8 cellular contexts compared by ENCODE assay signal in the genomic region with DNA sequence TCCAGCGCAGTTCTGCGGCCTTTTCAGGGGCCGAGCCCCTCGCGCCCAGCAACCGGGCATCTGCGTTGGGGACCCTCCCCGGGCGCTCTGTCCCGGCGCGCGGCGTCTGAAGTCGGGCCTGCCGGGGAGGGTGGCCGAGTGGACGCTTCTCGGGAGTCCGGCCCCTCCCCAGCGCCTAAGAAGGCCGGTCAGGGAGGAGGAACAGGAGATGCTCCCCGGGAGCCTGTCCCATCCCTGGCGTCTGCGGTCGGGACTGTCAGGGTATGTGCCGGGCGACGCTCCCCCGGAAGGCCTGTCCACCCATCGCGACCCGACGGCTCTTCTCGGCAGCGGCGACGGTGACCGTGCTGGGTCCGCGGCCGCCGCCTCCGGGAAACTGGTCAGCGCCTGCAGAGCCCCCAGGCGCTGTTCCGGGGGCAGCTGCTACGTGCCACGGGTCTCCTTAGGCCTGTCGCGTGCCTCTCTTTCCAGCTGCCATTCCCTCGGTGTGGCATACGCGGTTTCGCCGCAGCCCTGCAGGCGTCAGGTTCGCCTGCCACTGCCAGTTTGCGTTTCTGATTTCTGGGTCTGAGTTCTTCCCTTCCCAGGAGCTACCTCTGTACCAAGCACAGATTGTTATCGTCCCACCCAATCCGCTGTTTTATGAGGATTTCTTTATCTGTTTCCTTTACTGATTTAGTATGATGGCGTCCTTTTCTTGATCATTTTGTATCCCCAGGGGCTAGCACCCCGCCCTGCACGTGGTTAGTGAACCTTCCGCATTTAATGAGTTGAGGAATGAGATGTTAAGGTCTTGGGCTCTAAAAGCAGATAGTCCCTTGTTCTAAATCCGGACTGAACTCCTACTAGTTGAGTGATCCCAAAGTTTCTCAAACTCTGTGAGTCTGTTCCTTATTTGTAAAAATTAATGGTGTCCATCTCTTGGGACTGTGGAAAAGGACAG. TPM values are rescaled to one million over a fixed set of nuclear protein-coding genes. Genes with fewer than 3 reads are reported as not detected.
DNase-seq lines count a peak whose midpoint lies in the region; ATAC-seq, FAIRE-seq and TF ChIP-seq lines count a peak whose summit lies in the region.

No MANE protein-coding gene starts in this region.

- H3K36me3 Mint-ChIP-seq in CD4-positive, alpha-beta T cell (ENCODE audit: low read depth): peaks cover 41% of the 10 kb centered on the region
- H3K36me3 Mint-ChIP-seq in T-helper 17 cell (ENCODE audit: low read depth): peaks cover 5% of the 10 kb centered on the region

- H3K36me3 ChIP-seq in GM12878 (ENCODE audit: control insufficient read depth in 2 of 2, insufficient read depth in 2 of 2, low read length in 1 of 2) (peaks cover 0 to 11% of the 10 kb centered on the region in 2 experiments), rectal smooth muscle tissue (ENCODE audit: control insufficient read depth, insufficient read depth, low read length) (peaks cover 3% of the 10 kb centered on the region)

- H3K4me1 ChIP-seq in GM12878 (ENCODE audit: control insufficient read depth, insufficient read depth, low read length): no peaks in the 10 kb centered on the region
- peaks cover 7% of the 10 kb centered on the region for H3K4me1 ChIP-seq in rectal smooth muscle tissue (ENCODE audit: control insufficient read depth, insufficient read depth, low read length)

- H3K27ac Mint-ChIP-seq in CD4-positive, alpha-beta T cell: peak overlapping the region; percentile 99
- H3K27ac Mint-ChIP-seq in T-helper 17 cell: peak overlapping the region; percentile 98

- POLR2A ChIA-PET in CD4-positive, alpha-beta T cell (lab: Charles Lee): interaction anchor here (0.7 to 4.3 kb wide), 22 partner anchors 9 to 1552 kb away, joined by 3 to 123 read pairs (median 6); partner anchors contain the start of genes IFIT1, IFIT2, KIF20B and KLLN
- POLR2A ChIA-PET in GM12878 (lab: Charles Lee): interaction anchor here (0.9 to 1.9 kb wide), 8 partner anchors 8 to 286 kb away, joined by 3 to 18 read pairs (median 4); partner anchors contain the start of genes IFIT1, KIF20B and LIPA

- H3K9me3 Mint-ChIP-seq in CD4-positive, alpha-beta T cell: no peaks in the 10 kb centered on the region

- intact Hi-C loops in CD4-positive, alpha-beta T cell (cut with DNase I, micrococcal nuclease): loop anchor here (1.0 to 10.0 kb wide), 8 partner anchors 23 to 420 kb away; partner anchors contain the start of genes IFIT2 (in 2 of the 2), FAS (in 1 of the 2), IFIT1 (in 1 of the 2) and KIF20B (in 1 of the 2)
- intact Hi-C loops in GM12878 (cut with micrococcal nuclease; ENCODE audit: unreplicated experiment): loop anchor here (1.0 to 10.0 kb wide), 3 partner anchors 23 to 530 kb away; partner anchors contain the start of genes IFIT1 and STAMBPL1

- no TSS peak for BruUV-seq in GM12878 (replicated peaks; lab: Mats Ljungman, UMichigan)

- H3K4me3 Mint-ChIP-seq in CD4-positive, alpha-beta T cell: peak overlapping the region; percentile 96
- H3K4me3 Mint-ChIP-seq in T-helper 17 cell: peak overlapping the region; percentile 98

- ATAC-seq in CD4-positive, alpha-beta T cell (ENCODE audit: poor library complexity): peak; percentile 51
- ATAC-seq in GM19351 (IDR thresholded peaks at IDR 0.05; ENCODE audit: unreplicated experiment): peak; percentile 33
- peak; percentile 44 for ATAC-seq in HG03432 (IDR thresholded peaks at IDR 0.05; ENCODE audit: unreplicated experiment)
- peak; percentile 54 for ATAC-seq in T-helper 17 cell
- peak; percentile 67 for ATAC-seq in GM12878

- H4K20me1 ChIP-seq in GM12878 (ENCODE audit: control insufficient read depth, insufficient read depth): no peaks in the 10 kb centered on the region

- no peak for FAIRE-seq in GM12878 (lab: Jason Lieb, UNC)

- no peak for TF ChIP-seq EP300 in GM12878 (IDR thresholded peaks at IDR 0.05; ENCODE audit: borderline replicate concordance in 1 of 2, control insufficient read depth in 1 of 2, low read depth in 2 of 2, low read length in 2 of 2)

- H3K9ac ChIP-seq in GM12878 (ENCODE audit: control insufficient read depth, insufficient read depth, low read length) (peak overlapping the region; percentile 97), rectal smooth muscle tissue (ENCODE audit: low read length) (peak overlapping the region; percentile 68)

- no peak for TF ChIP-seq RAD21 in GM12878 (IDR thresholded peaks at IDR 0.05; ENCODE audit: insufficient read depth, low read depth, low read length)

- WGBS in GM12878 (ENCODE audit: insufficient coverage, insufficient replicate concordance, low lambda C conversion rate, missing lambda C conversion rate): 1% methylated on average over 61 of the region's 66 CpGs

- H2AFZ ChIP-seq in GM12878 (ENCODE audit: control insufficient read depth, low read depth, low read length): peak overlapping the region; percentile 71

- no peaks in the 10 kb centered on the region for H3K27me3 Mint-ChIP-seq in CD4-positive, alpha-beta T cell
- no peaks in the 10 kb centered on the region for H3K27me3 Mint-ChIP-seq in T-helper 17 cell

- H3K27ac ChIP-seq in CD4-positive, alpha-beta T cell (ENCODE audit: low read depth, low read length): peak overlapping the region; percentile 92
- H3K27ac ChIP-seq in GM12878 (ENCODE audit: control insufficient read depth, insufficient read depth) (peak overlapping the region; percentile 97), rectal smooth muscle tissue (ENCODE audit: low read depth, low read length) (peak overlapping the region; percentile 90)

- in situ Hi-C loops in GM12878 (cut with MboI): no loop called here

- H3K4me1 Mint-ChIP-seq in CD4-positive, alpha-beta T cell (ENCODE audit: low read depth): peaks cover 81% of the 10 kb centered on the region
- H3K4me1 Mint-ChIP-seq in T-helper 17 cell: peaks cover 43% of the 10 kb centered on the region

- peak overlapping the region; percentile 79 for H3K4me3 ChIP-seq in GM12878
- peak overlapping the region; percentile 78 for H3K4me3 ChIP-seq in rectal smooth muscle tissue (ENCODE audit: low read length)

- SMC1A ChIA-PET in GM12878 (lab: Charles Lee; ENCODE audit: uncharacterized antibody, unreplicated experiment): interaction anchor here (0.9 to 2.4 kb wide), 10 partner anchors 12 to 229 kb away, joined by 3 to 27 read pairs (median 4); partner anchors contain the start of gene IFIT1

- no peaks in the 10 kb centered on the region for H3K9me3 ChIP-seq in CD4-positive, alpha-beta T cell (ENCODE audit: control insufficient read depth, low read length)
- H3K9me3 ChIP-seq in T-helper 17 cell (ENCODE audit: control insufficient read depth, low read length, poor library complexity, severe bottlenecking) (no peaks in the 10 kb centered on the region), GM12878 (replicated peaks; ENCODE audit: control insufficient read depth, insufficient read depth, low read length) (peaks cover 3% of the 10 kb centered on the region; the same call in 2 of the 3 replicates)

- H3K4me2 ChIP-seq in GM12878 (ENCODE audit: control insufficient read depth, insufficient read depth): peak overlapping the region; percentile 86

- peak; percentile 18 to 61 (median 32) for DNase-seq in CD4-positive, alpha-beta T cell
- DNase-seq in T-helper 17 cell: peak in 2 of 3 donors; percentile 28 to 36
- DNase-seq in GM12878 (ENCODE audit: low read depth, low spot score): no peak
- DNase-seq in hypothalamus (lab: John Stamatoyannopoulos, UW): peak in 41 of 51 donors; percentile 21 to 91 (median 62)
- no peak for DNase-seq in mesenteric fat pad (ENCODE audit: low spot score)

- RAD21 ChIA-PET in GM12878 (lab: Charles Lee; ENCODE audit: unreplicated experiment): interaction anchor here (0.7 to 2.8 kb wide), 9 partner anchors 15 to 286 kb away, joined by 3 to 20 read pairs (median 4); partner anchors contain the start of gene KIF20B

- peaks cover 60% of the 10 kb centered on the region for H3K79me2 ChIP-seq in GM12878 (ENCODE audit: control insufficient read depth, insufficient read depth, low read length)

- TF ChIP-seq CTCF in CD4-positive, alpha-beta T cell (IDR thresholded peaks at IDR 0.05): no peak
- TF ChIP-seq CTCF in GM12878 (IDR thresholded peaks at IDR 0.05 in 2 of 3, conservative IDR thresholded peaks at IDR 0.05 in 1 of 3; ENCODE audit: control insufficient read depth in 2 of 3, extremely low read depth in 1 of 3, insufficient read depth in 1 of 3, low read depth in 3 of 3, low read length in 3 of 3): no peak

- TF ChIP-seq POLR2A in GM12878 (IDR thresholded peaks at IDR 0.05; ENCODE audit: low read depth, low read length): peak; percentile 63

- no peaks in the 10 kb centered on the region for H3K27me3 ChIP-seq in CD4-positive, alpha-beta T cell (ENCODE audit: control insufficient read depth, insufficient read depth, low read length)
- H3K27me3 ChIP-seq in GM12878 (replicated peaks in 1 of 2; ENCODE audit: control insufficient read depth in 2 of 2, insufficient read depth in 2 of 2, low read length in 1 of 2) (no peaks in the 10 kb centered on the region), rectal smooth muscle tissue (ENCODE audit: control insufficient read depth, insufficient read depth, low read length) (no peaks in the 10 kb centered on the region)

- CTCF ChIA-PET in CD4-positive, alpha-beta T cell (lab: Charles Lee): interaction anchor here (1.1 to 1.4 kb wide), 2 partner anchors 11 to 163 kb away, joined by 3 to 4 read pairs; partner anchors contain the start of gene LIPA
- CTCF ChIA-PET in GM12878 (lab: Yijun Ruan, JAX): interaction anchor here (0.6 to 3.0 kb wide), 13 partner anchors 10 to 481 kb away, joined by 3 to 24 read pairs (median 3); partner anchors contain the start of genes IFIT1 and LIPA

RNA-seq across cellular contexts. Expression of gene IFIT5, which starts 0.8 kb away (rescaled TPM):
- total RNA-seq in CD4-positive, alpha-beta T cell: 10 to 100 TPM; 25.2 to 25.9 TPM
- total RNA-seq in T-helper 17 cell (10 to 100 TPM; 12.7 to 15.2 TPM), GM12878 (2014; rRNA removed) (12.1 and 16.4 TPM in 2 replicates), GM12878 (2014; rRNA removed; fragmentation: Illumina TruSeq; extraction: Trizol) (15.4 and 17.2 TPM in 2 replicates), GM12878 (2021) (11.0 and 12.5 TPM in 2 replicates), mesenteric fat pad (18.3 TPM)
- total RNA-seq in GM12878 (2013; cell fraction: nucleolus; rRNA removed): 21.6 and 21.7 TPM in 2 replicates
- 3.0 TPM for polyA plus RNA-seq in GM12878 (2011; ENCODE audit: low read depth)
- polyA plus RNA-seq in GM12878 (2011; rRNA removed) (17.0 and 27.6 TPM in 2 replicates), GM12878 (2014; fragmentation: Illumina TruSeq; extraction: Trizol) (11.4 and 14.7 TPM in 2 replicates), GM12878 (2014; fragmentation: Nextera tagmentation; extraction: Ambion mirVana) (1 to 10 TPM; 5.9 to 8.3 TPM), GM12878 (2014; rRNA removed) (6.6 and 8.6 TPM in 2 replicates), GM12878 (2016; fragmentation: Nextera tagmentation; extraction: Ambion mirVana) (1 to 10 TPM; 8.6 to 9.9 TPM)
- 6.0 and 6.9 TPM in 2 replicates for polyA plus RNA-seq in GM12878 (2011; cell fraction: cytosol; rRNA removed)
- 6.8 and 8.1 TPM in 2 replicates for polyA plus RNA-seq in GM12878 (2011; cell fraction: nucleus; rRNA removed)
- polyA plus RNA-seq in GM12878 (2012): 5.0 and 7.4 TPM in 2 replicates
- polyA minus RNA-seq in GM12878 (2011; rRNA and poly(A)+ RNA removed): 13.3 and 18.4 TPM in 2 replicates
- polyA minus RNA-seq in GM12878 (2011; cell fraction: cytosol; rRNA and poly(A)+ RNA removed): 7.8 and 9.4 TPM in 2 replicates
- polyA minus RNA-seq in GM12878 (2011; cell fraction: nucleus; rRNA and poly(A)+ RNA removed): 14.4 and 16.4 TPM in 2 replicates

RNA-seq across cellular contexts. Expression of gene IFIT1, which starts 22.7 kb away (rescaled TPM):
- 1 to 10 TPM; 5.1 to 6.2 TPM for total RNA-seq in CD4-positive, alpha-beta T cell
- total RNA-seq in T-helper 17 cell (1 to 10 TPM; 1.9 to 3.8 TPM), GM12878 (2014; rRNA removed) (19.7 and 29.8 TPM in 2 replicates), GM12878 (2014; rRNA removed; fragmentation: Illumina TruSeq; extraction: Trizol) (32.0 and 39.2 TPM in 2 replicates), GM12878 (2021) (18.8 and 22.5 TPM in 2 replicates), mesenteric fat pad (14.5 TPM)
- total RNA-seq in GM12878 (2013; cell fraction: nucleolus; rRNA removed): 2.5 and 3.2 TPM in 2 replicates
- polyA plus RNA-seq in GM12878 (2011; ENCODE audit: low read depth): 18.2 TPM
- polyA plus RNA-seq in GM12878 (2011; rRNA removed) (23.4 and 36.6 TPM in 2 replicates), GM12878 (2014; fragmentation: Illumina TruSeq; extraction: Trizol) (31.5 and 44.4 TPM in 2 replicates), GM12878 (2014; fragmentation: Nextera tagmentation; extraction: Ambion mirVana) (10 to 100 TPM; 28.9 to 37.2 TPM), GM12878 (2014; rRNA removed) (17.5 and 21.3 TPM in 2 replicates), GM12878 (2016; fragmentation: Nextera tagmentation; extraction: Ambion mirVana) (10 to 100 TPM; 13.9 to 16.1 TPM)
- 6.9 and 8.8 TPM in 2 replicates for polyA plus RNA-seq in GM12878 (2011; cell fraction: cytosol; rRNA removed)
- polyA plus RNA-seq in GM12878 (2011; cell fraction: nucleus; rRNA removed): 9.0 and 10.0 TPM in 2 replicates
- 16.1 and 18.3 TPM in 2 replicates for polyA plus RNA-seq in GM12878 (2012)
- 6.9 and 8.9 TPM in 2 replicates for polyA minus RNA-seq in GM12878 (2011; rRNA and poly(A)+ RNA removed)
- 3.3 and 4.0 TPM in 2 replicates for polyA minus RNA-seq in GM12878 (2011; cell fraction: cytosol; rRNA and poly(A)+ RNA removed)
- 2.1 and 3.2 TPM in 2 replicates for polyA minus RNA-seq in GM12878 (2011; cell fraction: nucleus; rRNA and poly(A)+ RNA removed)

RNA-seq across cellular contexts. Expression of gene IFIT1B, which starts 37.3 kb away (rescaled TPM):
- total RNA-seq in CD4-positive, alpha-beta T cell: under 1 TPM; 0.11 to 0.14 TPM
- not detected for total RNA-seq in T-helper 17 cell
- total RNA-seq in GM12878 (2013; cell fraction: nucleolus; rRNA removed): not detected in 2 replicates
- total RNA-seq in GM12878 (2014; rRNA removed): not detected in 2 replicates
- total RNA-seq in GM12878 (2014; rRNA removed; fragmentation: Illumina TruSeq; extraction: Trizol): not detected in 2 replicates
- total RNA-seq in GM12878 (2021): not detected in 2 replicates
- not detected for polyA plus RNA-seq in GM12878 (2011; ENCODE audit: low read depth)
- polyA plus RNA-seq in GM12878 (2011; rRNA removed): not detected in 2 replicates
- polyA plus RNA-seq in GM12878 (2011; cell fraction: cytosol; rRNA removed): not detected in 2 replicates
- polyA plus RNA-seq in GM12878 (2011; cell fraction: nucleus; rRNA removed): not detected in 2 replicates
- not detected in 2 replicates for polyA plus RNA-seq in GM12878 (2012)
- polyA plus RNA-seq in GM12878 (2014; fragmentation: Illumina TruSeq; extraction: Trizol): 0.17 TPM in 1 of 2 replicates, not detected in the other
- polyA plus RNA-seq in GM12878 (2014; fragmentation: Nextera tagmentation; extraction: Ambion mirVana): under 1 TPM in 1 of 2 experiments, not detected in 1; 0.04 TPM
- polyA plus RNA-seq in GM12878 (2014; rRNA removed): not detected in 2 replicates
- polyA plus RNA-seq in GM12878 (2016; fragmentation: Nextera tagmentation; extraction: Ambion mirVana): not detected
- polyA minus RNA-seq in GM12878 (2011; rRNA and poly(A)+ RNA removed): 0.15 TPM in 1 of 2 replicates, not detected in the other
- polyA minus RNA-seq in GM12878 (2011; cell fraction: cytosol; rRNA and poly(A)+ RNA removed): not detected in 2 replicates
- not detected in 2 replicates for polyA minus RNA-seq in GM12878 (2011; cell fraction: nucleus; rRNA and poly(A)+ RNA removed)
- total RNA-seq in mesenteric fat pad: not detected

Comparison
In these comparisons a context has a peak if more than half of its experiments do, and no peak if none do; other contexts are left out.
1. DNase-seq: peak in CD4-positive, alpha-beta T cell (10 of 10), T-helper 17 cell (2 of 3) and hypothalamus (41 of 51); none in GM12878 (single experiment) and mesenteric fat pad (single experiment).
2. Peak in every context shown above with its lines, with median percentiles within 50 percentile points of each other: ATAC-seq and H3K27ac ChIP-seq.